In genomic region chr11:66418168-66418985, GRCh38 we compare ENCODE assay signal across 1 cellular context.
TF ChIP-seq lines count a peak whose summit lies in the region.

No MANE protein-coding gene starts in this region.

TF ChIP-seq in endothelial cell of umbilical vein, 7 proteins besides CTCF, POLR2A, EP300 and RAD21 (continued from another document):
- TF ChIP-seq FOS (IDR thresholded peaks at IDR 0.05; ENCODE audit: borderline replicate concordance, insufficient read depth, low read length) (peak; percentile 89), JUN (IDR thresholded peaks at IDR 0.05; ENCODE audit: borderline replicate concordance, insufficient read depth, insufficient read length, low read depth) (peak; percentile 54), POLR2AphosphoS5 (IDR thresholded peaks at IDR 0.05; ENCODE audit: insufficient read depth, low read depth, low read length) (no peak)
